ENCODE assay signal across 13 cellular contexts in genomic region chr11:125990244-125990643, GRCh38. TPM values are rescaled to one million over a fixed set of nuclear protein-coding genes. Genes with fewer than 3 reads are reported as not detected.
A peak's percentile ranks its signal among the peaks of the same experiment; 100 is the strongest.
DNase-seq lines count a peak whose midpoint lies in the region; ATAC-seq and TF ChIP-seq lines count a peak whose summit lies in the region.
"Had no signal": no experiment of that assay in that cellular context is flagged by ENCODE, and none has a peak within 500 bp of the region (broad histone marks: within the 10 kb centered on the region; RNA-seq: fewer than 3 reads in every experiment).

No MANE protein-coding gene starts in this region.

- H3K4me3 ChIP-seq in right atrium auricular region (no peak overlapping the region), right cardiac atrium (ENCODE audit: low read length) (no peak overlapping the region), upper lobe of right lung (no peak overlapping the region)
- H3K4me3 ChIP-seq: smooth muscle cell, tibial artery had no signal

- DNase-seq in Right ventricle myocardium inferior (ENCODE audit: missing footprints) (no peak), right atrium auricular region (ENCODE audit: low spot score) (no peak), right cardiac atrium (no peak), upper lobe of right lung (no peak)
- DNase-seq in T-helper 2 cell treated with Interferon-gamma antibody and Interleukin-4, amounts not matched to agents 5 μg/mL and 100 μg/mL, for 36 hours (ENCODE audit: low spot score) = peak; percentile 20
- no peak for DNase-seq in NK-92 treated with Interleukin-12 subunit alpha and Interleukin-12 subunit beta, amount 100 ng/mL, for 24 hours (lab: John Stamatoyannopoulos, UW)
- DNase-seq: COR-L47, NCI-H748 treated with DMSO at 0.1 percent for 48 hours had no signal

- TF ChIP-seq CTCF in right atrium auricular region (IDR thresholded peaks at IDR 0.05) (no peak), upper lobe of right lung (IDR thresholded peaks at IDR 0.05) (no peak)

- intact Hi-C loops in Right ventricle myocardium inferior (cut with DNase I) = no loop called here
- intact Hi-C loops in right cardiac atrium (cut with DNase I) = no loop called here
- intact Hi-C loops in upper lobe of right lung (cut with DNase I) = no loop called here

- H3K4me1 Mint-ChIP-seq in T-helper 2 cell treated with Interferon-gamma antibody and Interleukin-4, amounts not matched to agents 5 μg/mL and 100 μg/mL, for 36 hours (ENCODE audit: low read depth) = peaks cover 11% of the 10 kb centered on the region

- H3K27me3 ChIP-seq in right atrium auricular region = no peaks in the 10 kb centered on the region
- no peaks in the 10 kb centered on the region for H3K27me3 ChIP-seq in right cardiac atrium (ENCODE audit: control insufficient read depth, insufficient read depth)
- no peaks in the 10 kb centered on the region for H3K27me3 ChIP-seq in upper lobe of right lung
- H3K27me3 ChIP-seq: tibial artery had no signal

- ATAC-seq in Right ventricle myocardium inferior (peak; percentile 80), right cardiac atrium (peak; percentile 74 to 84), upper lobe of right lung (peak; percentile 70), HG03045 (IDR thresholded peaks at IDR 0.05; ENCODE audit: unreplicated experiment) (no peak), HG03159 (IDR thresholded peaks at IDR 0.05; ENCODE audit: unreplicated experiment) (no peak)

- H3K9me3 ChIP-seq in right atrium auricular region = no peaks in the 10 kb centered on the region
- no peaks in the 10 kb centered on the region for H3K9me3 ChIP-seq in right cardiac atrium (ENCODE audit: control insufficient read depth, low read length)
- H3K9me3 ChIP-seq in upper lobe of right lung = no peaks in the 10 kb centered on the region
- H3K9me3 ChIP-seq: tibial artery had no signal

- 24% methylated on average over 3 of the region's 3 CpGs for WGBS in right cardiac atrium

- no peaks in the 10 kb centered on the region for H3K27me3 Mint-ChIP-seq in T-helper 2 cell treated with Interferon-gamma antibody and Interleukin-4, amounts not matched to agents 5 μg/mL and 100 μg/mL, for 36 hours (ENCODE audit: low read depth)

- H3K36me3 ChIP-seq in right atrium auricular region (no peaks in the 10 kb centered on the region), upper lobe of right lung (no peaks in the 10 kb centered on the region)
- H3K36me3 ChIP-seq: tibial artery had no signal

- H3K4me3 Mint-ChIP-seq in T-helper 2 cell treated with Interferon-gamma antibody and Interleukin-4, amounts not matched to agents 5 μg/mL and 100 μg/mL, for 36 hours = no peak overlapping the region

- H3K36me3 Mint-ChIP-seq in T-helper 2 cell treated with Interferon-gamma antibody and Interleukin-4, amounts not matched to agents 5 μg/mL and 100 μg/mL, for 36 hours (ENCODE audit: low read depth) = no peaks in the 10 kb centered on the region

- H3K4me1 ChIP-seq in right atrium auricular region (peaks cover 0 to 7% of the 10 kb centered on the region in 2 donors), right cardiac atrium (ENCODE audit: control insufficient read depth, insufficient read depth, low read length) (peaks cover 3% of the 10 kb centered on the region), upper lobe of right lung (no peaks in the 10 kb centered on the region)
- H3K4me1 ChIP-seq: tibial artery had no signal

- H3K27ac Mint-ChIP-seq in T-helper 2 cell treated with Interferon-gamma antibody and Interleukin-4, amounts not matched to agents 5 μg/mL and 100 μg/mL, for 36 hours = no peak overlapping the region

- H3K9me3 Mint-ChIP-seq in T-helper 2 cell treated with Interferon-gamma antibody and Interleukin-4, amounts not matched to agents 5 μg/mL and 100 μg/mL, for 36 hours = peaks cover 5% of the 10 kb centered on the region

- H3K27ac ChIP-seq in right atrium auricular region = no peak overlapping the region
- H3K27ac ChIP-seq in right cardiac atrium (ENCODE audit: low read length) = no peak overlapping the region
- H3K27ac ChIP-seq in upper lobe of right lung = no peak overlapping the region
- H3K27ac ChIP-seq: VCaP had no signal

RNA-seq across cellular contexts. Expression of gene VSIG10L2, which starts 44.4 kb away (rescaled TPM):
- total RNA-seq in Right ventricle myocardium inferior = 0.30 TPM
- not detected for total RNA-seq in right atrium auricular region
- total RNA-seq in right cardiac atrium = under 1 TPM in 1 of 4 donors, not detected in 3; 0.50 TPM
- 0.29 TPM for polyA plus RNA-seq in right cardiac atrium
- not detected for total RNA-seq in upper lobe of right lung
- total RNA-seq: smooth muscle cell had no signal
- polyA plus RNA-seq: smooth muscle cell had no signal

Comparison
In these comparisons a context has a peak if more than half of its experiments do, and no peak if none do; other contexts are left out.
1. ATAC-seq: peak in Right ventricle myocardium inferior (single experiment), right cardiac atrium (2 of 2) and upper lobe of right lung (single experiment); none in HG03045 (single experiment) and HG03159 (single experiment).